8 cellular contexts compared by ENCODE assay signal in the genomic region with DNA sequence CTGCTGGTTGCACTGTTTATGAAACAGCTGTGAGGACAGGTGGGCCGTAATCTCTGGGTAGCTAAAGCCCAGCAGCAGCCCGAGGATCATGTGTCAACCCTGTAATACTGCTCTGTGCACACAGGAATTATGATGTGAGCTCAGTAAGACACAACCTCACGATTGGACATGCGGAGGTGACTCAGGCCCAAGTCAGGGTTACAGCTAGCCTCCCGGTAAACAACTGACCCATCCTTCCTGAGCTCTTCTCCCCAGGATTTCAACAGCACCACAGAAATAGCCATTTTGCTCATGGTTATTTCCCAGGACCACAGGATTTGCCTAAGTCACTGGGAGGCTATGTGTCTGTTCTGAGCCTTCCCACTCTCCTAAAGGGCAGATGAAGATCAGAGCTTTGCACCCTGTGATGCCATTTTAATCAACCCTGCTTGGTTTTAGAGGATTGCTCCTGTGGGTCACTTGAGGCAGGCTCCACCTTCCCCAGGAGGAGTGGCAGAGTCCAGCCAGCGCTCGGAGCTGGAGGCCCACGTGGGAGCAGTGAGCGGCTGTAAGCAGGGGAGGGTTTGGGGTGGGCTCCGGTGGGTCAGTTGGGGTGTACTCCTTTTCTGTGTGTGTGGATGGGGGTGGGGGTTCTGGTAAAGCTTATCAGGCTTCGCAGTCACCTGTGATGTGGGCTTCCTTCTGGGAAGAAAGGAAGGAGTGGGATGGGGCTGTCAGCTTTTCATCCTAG. TPM values are rescaled to one million over a fixed set of nuclear protein-coding genes. Genes with fewer than 3 reads are reported as not detected.
DNase-seq lines count a peak whose midpoint lies in the region; ATAC-seq and TF ChIP-seq lines count a peak whose summit lies in the region.

A gene (plus strand): TSS at position 363 of the 730 bp plus-strand sequence. CDS start 6,256 bp downstream, outside the sequence.

- no peak within 1 kb of the TSS for H3K4me3 ChIP-seq in KMS-11 (IDR thresholded peaks at IDR 0.05; ENCODE audit: insufficient read depth, low read depth, low read length)
- H3K4me3 ChIP-seq in SJSA1: peak within 1 kb of the TSS; percentile 23

- H3K27me3 Mint-ChIP-seq in effector memory CD8-positive, alpha-beta T cell: peaks cover 0 to under 1% of the 10 kb centered on the region in 2 donors
- H3K27me3 Mint-ChIP-seq in naive thymus-derived CD8-positive, alpha-beta T cell: no peaks in the 10 kb centered on the region

- POLR2A ChIA-PET in naive thymus-derived CD8-positive, alpha-beta T cell (lab: Charles Lee): interaction anchor here (0.6 to 5.7 kb wide), 8 partner anchors 9 to 1397 kb away, joined by 3 to 41 read pairs (median 8); a partner anchor contains a TSS

- peak; percentile 60 for DNase-seq in stimulated activated CD4-positive, alpha-beta T cell treated with anti-CD3 and anti-CD28 coated beads, Interleukin-1b, Interleukin-23, amount 100 ng/mL, for 48 hours
- DNase-seq in stimulated activated CD4-positive, alpha-beta T cell treated with anti-CD3 and anti-CD28 coated beads, Interleukin-4, amount 100 ng/mL, for 4 hours: no peak
- DNase-seq in SJSA1 (ENCODE audit: low read depth in 1 of 2, low spot score in 2 of 2) (peak; percentile 63 to 75), DMS114 treated with DMSO at 0.1 percent for 48 hours (lab: John Stamatoyannopoulos, UW; ENCODE audit: unreplicated experiment) (no peak)
- no peak for DNase-seq in effector memory CD8-positive, alpha-beta T cell
- DNase-seq in naive thymus-derived CD8-positive, alpha-beta T cell: no peak

- H3K9ac ChIP-seq in KMS-11: peak within 1 kb of the TSS; percentile 27; the same call in 1 of the 2 replicates

- peak within 1 kb of the TSS; percentile 87 to 92 for H3K4me3 Mint-ChIP-seq in effector memory CD8-positive, alpha-beta T cell
- peak within 1 kb of the TSS; percentile 85 to 93 (median 90) for H3K4me3 Mint-ChIP-seq in naive thymus-derived CD8-positive, alpha-beta T cell

- peaks cover 28% of the 10 kb centered on the region for H3K4me1 ChIP-seq in KMS-11 (ENCODE audit: low read depth, poor library complexity, severe bottlenecking)
- peaks cover 23% of the 10 kb centered on the region for H3K4me1 ChIP-seq in SJSA1 (replicated peaks)

- H4K20me1 ChIP-seq in KMS-11 (ENCODE audit: insufficient read depth): no peaks in the 10 kb centered on the region

- H3K4me1 Mint-ChIP-seq in effector memory CD8-positive, alpha-beta T cell (ENCODE audit: low read depth in 2 of 2): peaks cover 58 to 59% of the 10 kb centered on the region in 2 donors
- H3K4me1 Mint-ChIP-seq in naive thymus-derived CD8-positive, alpha-beta T cell: peaks cover 38 to 86% (median 82%) of the 10 kb centered on the region in 4 donors

- peaks cover 10% of the 10 kb centered on the region for H3K36me3 Mint-ChIP-seq in effector memory CD8-positive, alpha-beta T cell (ENCODE audit: insufficient read depth)
- H3K36me3 Mint-ChIP-seq in naive thymus-derived CD8-positive, alpha-beta T cell: no peaks in the 10 kb centered on the region

- TF ChIP-seq CTCF in KMS-11 (conservative IDR thresholded peaks at IDR 0.05; ENCODE audit: low read depth, low read length): no peak

- peak within 1 kb of the TSS; percentile 51; the same call in 1 of the 2 replicates for H3K27ac ChIP-seq in KMS-11
- H3K27ac ChIP-seq in SJSA1: peak within 1 kb of the TSS; percentile 84

- no peaks in the 10 kb centered on the region for H3K9me3 Mint-ChIP-seq in effector memory CD8-positive, alpha-beta T cell
- H3K9me3 Mint-ChIP-seq in naive thymus-derived CD8-positive, alpha-beta T cell: no peaks in the 10 kb centered on the region

- no peaks in the 10 kb centered on the region for H3K9me3 ChIP-seq in SJSA1 (replicated peaks)

- H3K36me3 ChIP-seq in KMS-11 (ENCODE audit: insufficient read depth) (no peaks in the 10 kb centered on the region), SJSA1 (no peaks in the 10 kb centered on the region)

- peak within 1 kb of the TSS; percentile 95 to 98 for H3K27ac Mint-ChIP-seq in effector memory CD8-positive, alpha-beta T cell
- H3K27ac Mint-ChIP-seq in naive thymus-derived CD8-positive, alpha-beta T cell: peak within 1 kb of the TSS; percentile 88 to 99 (median 96)

- ATAC-seq in effector memory CD8-positive, alpha-beta T cell (replicated peaks): no peak
- ATAC-seq in naive thymus-derived CD8-positive, alpha-beta T cell: no peak
- ATAC-seq in GM21526 (IDR thresholded peaks at IDR 0.05; ENCODE audit: low FRiP score, unreplicated experiment): no peak

- H3K79me2 ChIP-seq in KMS-11 (ENCODE audit: insufficient read depth, low read depth): no peaks in the 10 kb centered on the region

- peak within 1 kb of the TSS; percentile 91 for H3K4me2 ChIP-seq in KMS-11

- H3K27me3 ChIP-seq in KMS-11 (ENCODE audit: insufficient read depth, low read depth) (no peaks in the 10 kb centered on the region), SJSA1 (replicated peaks) (no peaks in the 10 kb centered on the region)

- H2AFZ ChIP-seq in KMS-11 (ENCODE audit: low read depth): peak within 1 kb of the TSS; percentile 86

RNA-seq across cellular contexts. Expression of the gene that starts here (rescaled TPM):
- total RNA-seq in SJSA1 (2014; rRNA removed; shearing (Covaris generic)): 0.75 and 1.5 TPM in 2 replicates
- total RNA-seq in naive thymus-derived CD8-positive, alpha-beta T cell: 10 to 100 TPM; 24.9 to 28.0 TPM
- 10 to 100 TPM in 2 of 3 donors, 1 to 10 TPM in 1; 4.3 to 14.2 (median 10.6) TPM for polyA plus RNA-seq in naive thymus-derived CD8-positive, alpha-beta T cell

Comparison
In these comparisons a context has a peak if more than half of its experiments do, and no peak if none do; other contexts are left out.
1. RNA of the gene that starts here (total RNA-seq): 24.9 to 28.0 TPM in naive thymus-derived CD8-positive, alpha-beta T cell; 0.75 to 1.5 TPM in SJSA1; every median in the first group is over 10 times any median in the second.
2. DNase-seq: peak in stimulated activated CD4-positive, alpha-beta T cell treated with anti-CD3 and anti-CD28 coated beads, Interleukin-1b, Interleukin-23, amount 100 ng/mL, for 48 hours (single experiment) and SJSA1 (2 of 2); none in stimulated activated CD4-positive, alpha-beta T cell treated with anti-CD3 and anti-CD28 coated beads, Interleukin-4, amount 100 ng/mL, for 4 hours (0 of 2), effector memory CD8-positive, alpha-beta T cell (0 of 3), naive thymus-derived CD8-positive, alpha-beta T cell (0 of 10) and DMS114 treated with DMSO at 0.1 percent for 48 hours (single experiment).